1 cellular context compared by ENCODE assay signal in genomic region chr4:13966241-13967195, GRCh38.
TF ChIP-seq lines count a peak whose summit lies in the region.

No MANE protein-coding gene starts in this region.

TF ChIP-seq in HepG2, 621 proteins besides CTCF, POLR2A, EP300 and RAD21 (continued from another document):
- TF ChIP-seq DZIP1 (CRISPR knock-in tag; IDR thresholded peaks at IDR 0.05) (no peak), HOXA3 (CRISPR knock-in tag; IDR thresholded peaks at IDR 0.05) (no peak), ZBTB14 (CRISPR knock-in tag; IDR thresholded peaks at IDR 0.05) (no peak)
